In the genomic region with DNA sequence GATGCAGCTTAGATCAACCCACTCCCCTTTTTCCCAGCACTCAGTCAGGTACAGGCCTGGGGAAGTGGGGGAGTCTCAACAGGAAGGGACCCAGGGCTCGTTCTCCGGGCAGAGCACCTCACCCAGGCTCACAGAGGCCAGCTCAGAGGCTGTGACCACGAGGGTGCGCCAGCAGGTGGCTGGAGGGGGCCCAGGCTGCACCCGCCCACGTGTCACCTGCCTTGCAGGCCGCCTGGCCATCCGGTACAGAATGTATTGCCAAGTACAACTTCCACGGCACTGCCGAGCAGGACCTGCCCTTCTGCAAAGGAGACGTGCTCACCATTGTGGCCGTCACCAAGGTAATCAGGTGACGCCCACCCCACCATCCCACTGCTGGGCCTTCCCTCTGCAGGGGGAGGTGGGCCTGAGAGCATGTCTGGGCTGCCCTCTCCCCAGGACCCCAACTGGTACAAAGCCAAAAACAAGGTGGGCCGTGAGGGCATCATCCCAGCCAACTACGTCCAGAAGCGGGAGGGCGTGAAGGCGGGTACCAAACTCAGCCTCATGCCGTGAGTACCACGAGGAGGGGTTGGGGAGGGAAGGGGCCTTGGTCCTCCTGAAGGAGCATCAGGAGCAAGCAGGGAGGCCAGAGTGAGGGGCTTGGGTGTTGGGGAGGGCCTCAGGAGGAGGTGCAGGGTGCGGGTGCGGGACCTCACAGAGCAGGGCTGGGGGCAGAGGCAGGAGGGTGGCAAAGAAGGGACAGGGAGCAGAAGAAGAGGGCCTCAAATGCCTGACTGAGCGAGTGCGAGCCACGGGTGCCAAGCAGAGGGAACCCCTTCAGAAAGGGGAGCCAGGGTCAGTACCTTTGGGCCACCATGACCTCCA, we compare ENCODE assay signal across 11 cellular contexts. TPM values are rescaled to one million over a fixed set of nuclear protein-coding genes. Genes with fewer than 3 reads are reported as not detected.
A peak's percentile ranks its signal among the peaks of the same experiment; 100 is the strongest.
DNase-seq lines count a peak whose midpoint lies in the region; ATAC-seq and TF ChIP-seq lines count a peak whose summit lies in the region.
"Had no signal": no experiment of that assay in that cellular context is flagged by ENCODE, and none has a peak within 500 bp of the region (broad histone marks: within the 10 kb centered on the region; RNA-seq: fewer than 3 reads in every experiment).

No MANE protein-coding gene starts in this region.

- no peaks in the 10 kb centered on the region for H3F3A ChIP-seq in OCI-LY1 (ENCODE audit: insufficient read depth, low read length)

- H3K9me2 ChIP-seq in OCI-LY1 (ENCODE audit: low read depth, low read length): no peaks in the 10 kb centered on the region

- H3K27ac ChIP-seq in OCI-LY1 (ENCODE audit: low read depth, low read length, poor library complexity, severe bottlenecking) (peak overlapping the region; percentile 86), prostate gland (peak overlapping the region; percentile 77 to 83)

- H3K36me3 ChIP-seq in OCI-LY1 (ENCODE audit: insufficient read depth, low read length) (peaks cover 82% of the 10 kb centered on the region), prostate gland (peaks cover 4 to 8% of the 10 kb centered on the region in 2 donors)

- H3K4me1 Mint-ChIP-seq in effector memory CD8-positive, alpha-beta T cell (ENCODE audit: low read depth in 2 of 2): peaks cover 47 to 49% of the 10 kb centered on the region in 2 donors

- H3K27me3 ChIP-seq in OCI-LY1 (ENCODE audit: insufficient read depth, low read length) (no peaks in the 10 kb centered on the region), prostate gland (replicated peaks; ENCODE audit: insufficient read depth) (no peaks in the 10 kb centered on the region)
- H3K27me3 ChIP-seq: left lung had no signal

- peaks cover 28% of the 10 kb centered on the region for H3K79me2 ChIP-seq in OCI-LY1 (ENCODE audit: insufficient read depth, low read length)

- H3K36me3 Mint-ChIP-seq in effector memory CD8-positive, alpha-beta T cell (ENCODE audit: insufficient read depth): peaks cover 78% of the 10 kb centered on the region

- 75% methylated on average over 22 of the region's 25 CpGs for WGBS in prostate gland

- TF ChIP-seq CTCF in GM12875 (IDR thresholded peaks at IDR 0.05; ENCODE audit: borderline replicate concordance, insufficient read depth, low read depth, low read length): peak; percentile 39; the same call in 1 of the 2 replicates
- TF ChIP-seq CTCF in OCI-LY1 (IDR thresholded peaks at IDR 0.05; ENCODE audit: low read length): peak; percentile 37; the same call in 1 of the 2 replicates
- TF ChIP-seq CTCF in prostate gland (IDR thresholded peaks at IDR 0.05): peak; percentile 23 to 77 (median 47)

- peak overlapping the region; percentile 56 for H3K4me2 ChIP-seq in OCI-LY1 (ENCODE audit: low read length)

- peak overlapping the region; percentile 91 to 94 for H3K27ac Mint-ChIP-seq in effector memory CD8-positive, alpha-beta T cell

- peaks cover 73% of the 10 kb centered on the region for H3K4me1 ChIP-seq in OCI-LY1 (ENCODE audit: insufficient read depth, low read length, severe bottlenecking)
- H3K4me1 ChIP-seq in prostate gland (replicated peaks): peaks cover 19% of the 10 kb centered on the region

- TF ChIP-seq POLR2A in prostate gland (IDR thresholded peaks at IDR 0.05): no peak

- DNase-seq in effector memory CD8-positive, alpha-beta T cell: no peak
- peak; percentile 83 for DNase-seq in prostate gland (ENCODE audit: low spot score)
- no peak for DNase-seq in NCI-H2171 (lab: John Stamatoyannopoulos, UW)
- DNase-seq: NCI-H187 had no signal

- ATAC-seq in effector memory CD8-positive, alpha-beta T cell (replicated peaks): no peak
- ATAC-seq in GM21576 (IDR thresholded peaks at IDR 0.05; ENCODE audit: unreplicated experiment) (no peak), HG02884 (IDR thresholded peaks at IDR 0.05; ENCODE audit: unreplicated experiment) (no peak), HG02588 (IDR thresholded peaks at IDR 0.05; ENCODE audit: unreplicated experiment) (no peak)

- H3K9me3 ChIP-seq in OCI-LY1 (ENCODE audit: low read length) (no peaks in the 10 kb centered on the region), prostate gland (no peaks in the 10 kb centered on the region)
- H3K9me3 ChIP-seq: left lung had no signal

- peak overlapping the region; percentile 42; the same call in 1 of the 2 replicates for H3K9ac ChIP-seq in OCI-LY1 (ENCODE audit: low read length)

- H3K9me3 Mint-ChIP-seq in effector memory CD8-positive, alpha-beta T cell: no peaks in the 10 kb centered on the region

- peak overlapping the region; percentile 57 to 58 for H3K4me3 Mint-ChIP-seq in effector memory CD8-positive, alpha-beta T cell

- H3K4me3 ChIP-seq in GM12875 (ENCODE audit: low read depth, low read length) (no peak overlapping the region), OCI-LY1 (ENCODE audit: low read depth, low read length, poor library complexity, severe bottlenecking) (no peak overlapping the region), prostate gland (no peak overlapping the region)
- H3K4me3 ChIP-seq: left lung had no signal

- no peaks in the 10 kb centered on the region for H3K27me3 Mint-ChIP-seq in effector memory CD8-positive, alpha-beta T cell

- intact Hi-C loops in prostate gland (cut with DNase I): no loop called here

- H2AFZ ChIP-seq in OCI-LY1 (ENCODE audit: low read length): no peak overlapping the region

- H4K20me1 ChIP-seq in OCI-LY1 (ENCODE audit: insufficient read depth, low read length): no peaks in the 10 kb centered on the region

RNA-seq across cellular contexts. Expression of gene LMAN1L, which starts 14.0 kb away (rescaled TPM):
- total RNA-seq in prostate gland: 100 to 1,000 TPM; 219 to 229 TPM
- total RNA-seq: temporal lobe had no signal

RNA-seq across cellular contexts. Expression of gene CSK, which starts 16.7 kb away (rescaled TPM):
- 10 to 100 TPM; 45.3 to 57.0 TPM for total RNA-seq in prostate gland

RNA-seq across cellular contexts. Expression of gene CPLX3, which starts 27.8 kb away (rescaled TPM):
- total RNA-seq in prostate gland: 10 to 100 TPM; 40.5 to 59.8 TPM
- total RNA-seq: left lung had no signal

RNA-seq across cellular contexts. Expression of gene ULK3, which starts 44.3 kb away (rescaled TPM):
- 10 to 100 TPM; 44.6 to 98.5 TPM for total RNA-seq in prostate gland

RNA-seq across cellular contexts. Expression of gene CYP1A2, which starts 50.0 kb away (rescaled TPM):
- total RNA-seq in prostate gland: under 1 TPM in 1 of 2 donors, not detected in 1; 0.46 TPM
- total RNA-seq: temporal lobe had no signal
